ENCODE assay signal across 8 cellular contexts in the genomic region with DNA sequence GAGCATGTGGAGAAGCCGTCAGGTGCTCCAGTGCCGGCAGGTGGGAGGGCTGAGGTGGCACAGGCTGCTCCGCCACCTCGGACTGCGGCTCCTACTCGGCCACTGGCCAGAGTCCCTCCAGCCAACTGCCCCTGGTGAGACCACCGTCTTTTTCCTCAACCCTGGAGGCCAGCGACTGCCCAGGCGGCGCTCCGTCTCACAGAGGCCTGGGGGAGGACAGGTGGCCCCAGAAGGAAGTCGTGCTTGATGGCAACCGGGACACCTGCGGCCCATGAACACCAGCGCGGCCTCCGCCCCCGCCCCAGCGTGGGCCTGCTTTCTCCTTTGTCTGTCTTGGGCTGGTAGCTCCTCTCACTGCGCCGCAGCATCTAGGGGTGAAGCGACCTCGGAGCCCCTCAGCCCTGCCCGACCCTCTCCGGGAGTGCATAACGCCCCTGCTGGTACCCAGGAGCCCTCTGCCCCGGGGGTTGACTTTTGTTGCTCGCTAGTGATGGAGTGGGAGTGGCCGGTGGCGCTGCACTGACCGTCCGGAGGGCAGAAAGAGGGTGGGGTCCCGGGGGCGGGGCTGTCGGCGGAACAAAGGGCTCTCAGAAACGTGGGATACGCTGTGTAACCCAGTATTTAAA. TPM values are rescaled to one million over a fixed set of nuclear protein-coding genes. Genes with fewer than 3 reads are reported as not detected.
DNase-seq lines count a peak whose midpoint lies in the region; ATAC-seq, FAIRE-seq and TF ChIP-seq lines count a peak whose summit lies in the region.

No MANE protein-coding gene starts in this region.

- peak overlapping the region; percentile 98 for H3K27ac Mint-ChIP-seq in WTC11

- H3K4me1 ChIP-seq in thoracic aorta (ENCODE audit: control insufficient read depth in 1 of 2, low read depth in 2 of 2): peaks cover 26 to 57% of the 10 kb centered on the region in 2 donors

- POLR2A ChIA-PET in WTC11 (lab: Charles Lee): interaction anchor here (1.0 to 2.4 kb wide), 5 partner anchors 19 to 66 kb away, joined by 3 to 9 read pairs (median 5); partner anchors contain the start of gene PSMG4

- peaks cover 49% of the 10 kb centered on the region for H3K4me1 Mint-ChIP-seq in WTC11

- TF ChIP-seq CTCF in WTC11 (IDR thresholded peaks at IDR 0.05): no peak
- no peak for TF ChIP-seq CTCF in thoracic aorta (IDR thresholded peaks at IDR 0.05)

- H3K9me3 ChIP-seq in iPS-18c (ENCODE audit: control insufficient read depth, insufficient read depth, low read length) (no peaks in the 10 kb centered on the region), thoracic aorta (no peaks in the 10 kb centered on the region)

- TF ChIP-seq POLR2A in GM12891 (IDR thresholded peaks at IDR 0.05; ENCODE audit: low read depth, low read length): no peak

- peak; percentile 52 for DNase-seq in DMS153 treated with DMSO at 0.1 percent for 48 hours (lab: John Stamatoyannopoulos, UW; ENCODE audit: unreplicated experiment)
- DNase-seq in NCI-H1417 (lab: John Stamatoyannopoulos, UW): peak; percentile 87 to 97 (median 95)
- DNase-seq in WTC11 (ENCODE audit: low spot score): peak; percentile 87
- no peak for DNase-seq in thoracic aorta (ENCODE audit: low spot score)
- no peak for DNase-seq in GM12891 (ENCODE audit: insufficient read length, low spot score)
- no peak for DNase-seq in dermis blood vessel endothelial cell

- CTCF ChIA-PET in WTC11 (lab: Charles Lee): interaction anchor here (0.6 to 5.2 kb wide), 4 partner anchors 19 to 71 kb away, joined by 3 to 65 read pairs (median 4); partner anchors contain the start of gene TUBB2A

- H3K27me3 ChIP-seq in thoracic aorta (replicated peaks; ENCODE audit: insufficient read depth): peaks cover 33% of the 10 kb centered on the region

- peak overlapping the region; percentile 94 for H3K4me3 ChIP-seq in iPS-18c (ENCODE audit: insufficient read depth, low read depth, low read length)
- H3K4me3 ChIP-seq in thoracic aorta: peak overlapping the region; percentile 67

- FAIRE-seq in GM12891 (lab: Jason Lieb, UNC): no peak

- H3K9me3 Mint-ChIP-seq in WTC11: no peaks in the 10 kb centered on the region

- H3K36me3 Mint-ChIP-seq in WTC11: peaks cover 23% of the 10 kb centered on the region

- no peaks in the 10 kb centered on the region for H3K36me3 ChIP-seq in thoracic aorta

- ATAC-seq in WTC11 (peak; percentile 35), thoracic aorta (ENCODE audit: insufficient number of reproducible peaks, low FRiP score, low read depth) (no peak), HG02973 (IDR thresholded peaks at IDR 0.05; ENCODE audit: unreplicated experiment) (no peak)

- H3K4me3 Mint-ChIP-seq in WTC11: peak overlapping the region; percentile 89

- no peak overlapping the region for H3K27ac ChIP-seq in thoracic aorta

- H3K27me3 Mint-ChIP-seq in WTC11 (ENCODE audit: low read depth): peaks cover 23% of the 10 kb centered on the region

TF ChIP-seq in WTC11, 78 proteins besides CTCF, POLR2A, EP300 and RAD21 (continues in another document):
- TF ChIP-seq PRDM15 (CRISPR knock-in tag; IDR thresholded peaks at IDR 0.05) (0 out of 2 replicates have a peak, but pooled peaks have one; percentile 15), ETV6 (CRISPR knock-in tag; IDR thresholded peaks at IDR 0.05) (0 out of 2 replicates have a peak, but pooled peaks have one; percentile 36)
- TF ChIP-seq, protein P1, sequence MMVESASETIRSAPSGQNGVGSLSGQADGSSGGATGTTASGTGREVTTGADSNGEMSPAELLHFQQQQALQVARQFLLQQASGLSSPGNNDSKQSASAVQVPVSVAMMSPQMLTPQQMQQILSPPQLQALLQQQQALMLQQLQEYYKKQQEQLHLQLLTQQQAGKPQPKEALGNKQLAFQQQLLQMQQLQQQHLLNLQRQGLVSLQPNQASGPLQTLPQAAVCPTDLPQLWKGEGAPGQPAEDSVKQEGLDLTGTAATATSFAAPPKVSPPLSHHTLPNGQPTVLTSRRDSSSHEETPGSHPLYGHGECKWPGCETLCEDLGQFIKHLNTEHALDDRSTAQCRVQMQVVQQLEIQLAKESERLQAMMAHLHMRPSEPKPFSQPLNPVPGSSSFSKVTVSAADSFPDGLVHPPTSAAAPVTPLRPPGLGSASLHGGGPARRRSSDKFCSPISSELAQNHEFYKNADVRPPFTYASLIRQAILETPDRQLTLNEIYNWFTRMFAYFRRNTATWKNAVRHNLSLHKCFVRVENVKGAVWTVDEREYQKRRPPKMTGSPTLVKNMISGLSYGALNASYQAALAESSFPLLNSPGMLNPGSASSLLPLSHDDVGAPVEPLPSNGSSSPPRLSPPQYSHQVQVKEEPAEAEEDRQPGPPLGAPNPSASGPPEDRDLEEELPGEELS (CRISPR knock-in tag; IDR thresholded peaks at IDR 0.05): peak; percentile 65; the same call in 1 of the 2 replicates

TF ChIP-seq in GM12891, 5 proteins besides CTCF, POLR2A, EP300 and RAD21:
- TF ChIP-seq POU2F2 (IDR thresholded peaks at IDR 0.05; ENCODE audit: low read depth, low read length): no peak
- TF ChIP-seq POLR2AphosphoS5 (IDR thresholded peaks at IDR 0.05; ENCODE audit: low read depth, low read length): no peak
- TF ChIP-seq TAF1 (IDR thresholded peaks at IDR 0.05; ENCODE audit: low read depth, low read length): no peak
- no peak for TF ChIP-seq PAX5 (IDR thresholded peaks at IDR 0.05; ENCODE audit: insufficient read depth, low read length, severe bottlenecking)
- TF ChIP-seq SPI1 (IDR thresholded peaks at IDR 0.05; ENCODE audit: low read depth, low read length): no peak

RNA-seq across cellular contexts. Expression of gene TUBB2B, which starts 0.7 kb away (rescaled TPM):
- 591 to 627 TPM (median 616 TPM) in 3 replicates for total RNA-seq in WTC11 (2021)
- 1 to 10 TPM; 1.8 to 3.2 TPM for total RNA-seq in thoracic aorta
- polyA plus RNA-seq in GM12891 (2012; ENCODE audit: low read depth, missing spikeins): 33.4 TPM
- 6.7 and 9.7 TPM in 2 replicates for total RNA-seq in dermis blood vessel endothelial cell

RNA-seq across cellular contexts. Expression of gene PSMG4, which starts 30.6 kb away (rescaled TPM):
- 30.2 to 38.2 TPM (median 32.5 TPM) in 3 replicates for total RNA-seq in WTC11 (2021)
- total RNA-seq in thoracic aorta: 10 to 100 TPM; 19.4 to 29.0 TPM
- polyA plus RNA-seq in GM12891 (2012; ENCODE audit: low read depth, missing spikeins): 36.3 TPM
- 31.8 and 33.5 TPM in 2 replicates for total RNA-seq in dermis blood vessel endothelial cell

Comparison
In these comparisons a context has a peak if more than half of its experiments do, and no peak if none do; other contexts are left out.
1. DNase-seq: peak in DMS153 treated with DMSO at 0.1 percent for 48 hours (single experiment), NCI-H1417 (3 of 3) and WTC11 (single experiment); none in thoracic aorta (single experiment), GM12891 (single experiment) and dermis blood vessel endothelial cell (single experiment).
2. RNA of gene TUBB2B, which starts 0.7 kb away (total RNA-seq): 591 to 627 TPM in WTC11; 6.7 to 9.7 TPM in dermis blood vessel endothelial cell and 1.8 to 3.2 TPM in thoracic aorta; every median in the first group is over 10 times any median in the second.